Comparison of ENCODE assay signal across 8 cellular contexts in genomic region chr7:151226875-151227782, GRCh38. TPM values are rescaled to one million over a fixed set of nuclear protein-coding genes. Genes with fewer than 3 reads are reported as not detected.
DNase-seq lines count a peak whose midpoint lies in the region; ATAC-seq, FAIRE-seq and TF ChIP-seq lines count a peak whose summit lies in the region.

ABCF2 (minus strand) TSS chr7:151227205; CDS start chr7:151226458, 747 bp downstream.

- peaks cover 37% of the 10 kb centered on the region for H3K79me2 ChIP-seq in Loucy (ENCODE audit: insufficient read depth, low read length)

- no peak for FAIRE-seq in H54 (lab: Jason Lieb, UNC)

- TF ChIP-seq POLR2A in H54 (IDR thresholded peaks at IDR 0.05; ENCODE audit: low read depth, low read length) (peak; percentile 71), Raji (IDR thresholded peaks at IDR 0.05; ENCODE audit: insufficient read depth, low read depth, low read length) (peak; percentile 77)

- no peaks in the 10 kb centered on the region for H3F3A ChIP-seq in Loucy (ENCODE audit: low read depth)

- no peak for TF ChIP-seq CTCF in Loucy (conservative IDR thresholded peaks at IDR 0.05; ENCODE audit: low read length)

- peak within 1 kb of the TSS; percentile 89 for H2AFZ ChIP-seq in Loucy (ENCODE audit: low read length)

- H3K27me3 Mint-ChIP-seq in natural killer cell treated with Interleukin-12 subunit alpha and Interleukin-12 subunit beta and Interleukin-15 and Interleukin-18, amount 100 ng/mL, for 72 hours = no peaks in the 10 kb centered on the region

- H3K9me3 ChIP-seq in Loucy (ENCODE audit: insufficient read depth, low read depth, low read length) = no peaks in the 10 kb centered on the region

- peak; percentile 98 for DNase-seq in EL
- DNase-seq in H54 (ENCODE audit: insufficient read length, low spot score) = peak; percentile 98
- DNase-seq in activated T-helper 9 cell treated with anti-CD3 and anti-CD28 coated beads, Interleukin-2, amount 50 U/mL, for 16 hours (ENCODE audit: low read depth) = peak; percentile 97
- DNase-seq in fibroblast of peridontal ligament (ENCODE audit: extremely low read depth) = peak; percentile 98
- peak; percentile 97 for DNase-seq in natural killer cell treated with Interleukin-12 subunit alpha and Interleukin-12 subunit beta and Interleukin-15 and Interleukin-18, amount 100 ng/mL, for 72 hours (ENCODE audit: low spot score)
- DNase-seq in stimulated activated naive CD8-positive, alpha-beta T cell treated with anti-CD3 and anti-CD28 coated beads, Interleukin-15, Interleukin-2, amounts not matched to agents 100 U/mL and 50 U/mL, for 24 hours = peak; percentile 99

- H3K4me1 ChIP-seq in Loucy (ENCODE audit: insufficient read depth, low read length, poor library complexity, severe bottlenecking) = peaks cover 27% of the 10 kb centered on the region

- H3K36me3 ChIP-seq in Loucy (ENCODE audit: insufficient read depth, low read length) = peaks cover 16% of the 10 kb centered on the region; the same call in 1 of the 2 replicates

- peaks cover 30% of the 10 kb centered on the region for H3K36me3 Mint-ChIP-seq in natural killer cell treated with Interleukin-12 subunit alpha and Interleukin-12 subunit beta and Interleukin-15 and Interleukin-18, amount 100 ng/mL, for 72 hours

- H3K27me3 ChIP-seq in Loucy (ENCODE audit: insufficient read depth, low read length, poor library complexity, severe bottlenecking) = no peaks in the 10 kb centered on the region

- ATAC-seq in natural killer cell treated with Interleukin-12 subunit alpha and Interleukin-12 subunit beta and Interleukin-15 and Interleukin-18, amount 100 ng/mL, for 72 hours = peak; percentile 100
- peak; percentile 100 for ATAC-seq in stimulated activated naive CD8-positive, alpha-beta T cell treated with anti-CD3 and anti-CD28 coated beads, Interleukin-15, Interleukin-2, amounts not matched to agents 100 U/mL and 50 U/mL, for 24 hours

- peak within 1 kb of the TSS; percentile 93 for H3K27ac Mint-ChIP-seq in natural killer cell treated with Interleukin-12 subunit alpha and Interleukin-12 subunit beta and Interleukin-15 and Interleukin-18, amount 100 ng/mL, for 72 hours

- H4K20me1 ChIP-seq in Loucy (ENCODE audit: insufficient read depth, low read length, poor library complexity, severe bottlenecking) = peaks cover 12% of the 10 kb centered on the region

- peak within 1 kb of the TSS; percentile 85 for H3K4me3 ChIP-seq in Loucy (ENCODE audit: low read length, poor library complexity, severe bottlenecking)

- H3K9me2 ChIP-seq in Loucy (replicated peaks; ENCODE audit: low read depth, low read length) = no peaks in the 10 kb centered on the region

- H3K4me1 Mint-ChIP-seq in natural killer cell treated with Interleukin-12 subunit alpha and Interleukin-12 subunit beta and Interleukin-15 and Interleukin-18, amount 100 ng/mL, for 72 hours (ENCODE audit: low read depth in 2 of 2) = peaks cover 45 to 47% of the 10 kb centered on the region in 2 donors

- no peaks in the 10 kb centered on the region for H3K9me3 Mint-ChIP-seq in natural killer cell treated with Interleukin-12 subunit alpha and Interleukin-12 subunit beta and Interleukin-15 and Interleukin-18, amount 100 ng/mL, for 72 hours

- peak within 1 kb of the TSS; percentile 95 for H3K4me2 ChIP-seq in Loucy (ENCODE audit: low read depth, low read length, poor library complexity, severe bottlenecking)

- H3K4me3 Mint-ChIP-seq in natural killer cell treated with Interleukin-12 subunit alpha and Interleukin-12 subunit beta and Interleukin-15 and Interleukin-18, amount 100 ng/mL, for 72 hours = peak within 1 kb of the TSS; percentile 99

- peak within 1 kb of the TSS; percentile 77 for H3K9ac ChIP-seq in Loucy (ENCODE audit: low read depth, low read length, poor library complexity, severe bottlenecking)

RNA-seq across cellular contexts. Expression of gene ABCF2, which starts in this region (rescaled TPM):
- 100 to 1,000 TPM in 1 of 2 donors, 10 to 100 TPM in 1; 68.4 to 118 TPM for total RNA-seq in natural killer cell treated with Interleukin-12 subunit alpha and Interleukin-12 subunit beta and Interleukin-15 and Interleukin-18, amount 100 ng/mL, for 72 hours

Comparison
In these comparisons a context has a peak if more than half of its experiments do, and no peak if none do; other contexts are left out.
1. Peak in every context shown above with its lines: DNase-seq, ATAC-seq and H3K4me3 ChIP-seq.